8 cellular contexts compared by ENCODE assay signal in genomic region chr12:51590347-51591019, GRCh38. TPM values are rescaled to one million over a fixed set of nuclear protein-coding genes. Genes with fewer than 3 reads are reported as not detected.
DNase-seq lines count a peak whose midpoint lies in the region; ATAC-seq, FAIRE-seq and TF ChIP-seq lines count a peak whose summit lies in the region.

No MANE protein-coding gene starts in this region.

- DNase-seq in GM18507 (ENCODE audit: extremely low spot score, insufficient read length, low read depth) (peak; percentile 46), NCI-H526 (lab: John Stamatoyannopoulos, UW) (peak; percentile 65 to 94), endodermal cell (peak; percentile 97), mucosa of gallbladder (ENCODE audit: low spot score) (peak; percentile 67)
- DNase-seq in activated CD8-positive, alpha-beta memory T cell treated with anti-CD3 and anti-CD28 coated beads for 4 hours (ENCODE audit: low read depth in 2 of 2): peak; percentile 45 to 48
- DNase-seq in stimulated activated CD8-positive, alpha-beta memory T cell treated with anti-CD3 and anti-CD28 coated beads, Interleukin-4, amount 100 ng/mL, for 1 hour (ENCODE audit: low read depth in 2 of 2, low spot score in 1 of 2): peak; percentile 17 to 41

- H3K9me3 ChIP-seq in endodermal cell (ENCODE audit: control insufficient read depth, low read length): no peaks in the 10 kb centered on the region

- H3K36me3 Mint-ChIP-seq in endodermal cell (ENCODE audit: low read depth): no peaks in the 10 kb centered on the region

- H3K36me3 ChIP-seq in endodermal cell (ENCODE audit: control insufficient read depth, insufficient read depth, low read length): no peaks in the 10 kb centered on the region

- peak; percentile 80 for ATAC-seq in HG03460 (IDR thresholded peaks at IDR 0.05; ENCODE audit: unreplicated experiment)

- peak overlapping the region; percentile 62 for H3K4me3 Mint-ChIP-seq in endodermal cell

- no peak overlapping the region for H3K27ac Mint-ChIP-seq in endodermal cell

- 7 to 10% methylated on average over 6 to 67 of the region's 68 CpGs for WGBS in endodermal cell (ENCODE audit: insufficient coverage in 1 of 2, insufficient read length in 1 of 2), 2 experiments

- H3K9me3 Mint-ChIP-seq in endodermal cell: no peaks in the 10 kb centered on the region

- H3K27ac ChIP-seq in 22Rv1 (peak overlapping the region; percentile 41), endodermal cell (ENCODE audit: low read depth, low read length) (no peak overlapping the region)

- H3K4me1 Mint-ChIP-seq in endodermal cell: peaks cover 9% of the 10 kb centered on the region

- H3K4me1 ChIP-seq in endodermal cell (ENCODE audit: control insufficient read depth, insufficient read depth, low read length): peaks cover 4% of the 10 kb centered on the region

- FAIRE-seq in GM18507 (lab: Jason Lieb, UNC): no peak

- H3K27me3 ChIP-seq in endodermal cell (ENCODE audit: control insufficient read depth, insufficient read depth, low read length, poor library complexity, severe bottlenecking): peaks cover 17% of the 10 kb centered on the region

- peaks cover 45% of the 10 kb centered on the region for H3K27me3 Mint-ChIP-seq in endodermal cell (ENCODE audit: insufficient read depth)

- H3K9ac ChIP-seq in endodermal cell (ENCODE audit: extremely low read depth, low read length, poor library complexity, severe bottlenecking): no peak overlapping the region

- peak; percentile 99 for TF ChIP-seq CTCF in 22Rv1 (IDR thresholded peaks at IDR 0.05)
- TF ChIP-seq CTCF in endodermal cell (conservative IDR thresholded peaks at IDR 0.05): peak; percentile 84

- H3K4me3 ChIP-seq in endodermal cell (ENCODE audit: low read length): peak overlapping the region; percentile 80

RNA-seq across cellular contexts. Expression of gene SCN8A, which starts 0.6 kb away (rescaled TPM):
- 1 to 10 TPM; 9.5 to 9.7 TPM for total RNA-seq in endodermal cell
- 6.6 TPM for polyA plus RNA-seq in endodermal cell (2013, experiment 1 of 2)
- 6.5 TPM for polyA plus RNA-seq in endodermal cell (2013, experiment 2 of 2)
- total RNA-seq in mucosa of gallbladder: 15.2 TPM

Comparison
In these comparisons a context has a peak if more than half of its experiments do, and no peak if none do; other contexts are left out.
1. DNase-seq: peak in every context shown above with its lines; median percentile 97 in endodermal cell; 80 in NCI-H526; 67 in mucosa of gallbladder; 46 in activated CD8-positive, alpha-beta memory T cell treated with anti-CD3 and anti-CD28 coated beads for 4 hours; 46 in GM18507; 29 in stimulated activated CD8-positive, alpha-beta memory T cell treated with anti-CD3 and anti-CD28 coated beads, Interleukin-4, amount 100 ng/mL, for 1 hour.